In genomic region chr3:24829632-24830229, GRCh38 we compare ENCODE assay signal across 8 cellular contexts.
DNase-seq lines count a peak whose midpoint lies in the region; ATAC-seq, FAIRE-seq and TF ChIP-seq lines count a peak whose summit lies in the region.

No MANE protein-coding gene starts in this region.

- peaks cover 14% of the 10 kb centered on the region for H3K23me2 ChIP-seq in H9 (ENCODE audit: insufficient read length, low read depth, low read length, poor library complexity, severe bottlenecking)

- H2AFZ ChIP-seq in H9 (ENCODE audit: low read length) (no peak overlapping the region), astrocyte (ENCODE audit: low read depth, low read length) (peak overlapping the region; percentile 77), smooth muscle cell (ENCODE audit: low read depth) (peak overlapping the region; percentile 78)

- no peaks in the 10 kb centered on the region for H4K20me1 ChIP-seq in H9 (ENCODE audit: control insufficient read depth, insufficient read depth, insufficient read length)
- no peaks in the 10 kb centered on the region for H4K20me1 ChIP-seq in astrocyte (ENCODE audit: insufficient read depth, low read length)
- no peaks in the 10 kb centered on the region for H4K20me1 ChIP-seq in smooth muscle cell (ENCODE audit: low read depth)

- H3K79me2 ChIP-seq in H9 (ENCODE audit: insufficient read depth, low read length) = no peaks in the 10 kb centered on the region
- no peaks in the 10 kb centered on the region for H3K79me2 ChIP-seq in astrocyte (ENCODE audit: insufficient read depth, low read length)
- no peaks in the 10 kb centered on the region for H3K79me2 ChIP-seq in smooth muscle cell (ENCODE audit: low read depth)

- H3K27ac Mint-ChIP-seq in H9 (no peak overlapping the region), astrocyte (ENCODE audit: unreplicated experiment) (no peak overlapping the region)

- no peaks in the 10 kb centered on the region for H3K79me1 ChIP-seq in H9 (ENCODE audit: insufficient read depth, low read depth, low read length, poor library complexity, severe bottlenecking)

- no peak overlapping the region for H3K56ac ChIP-seq in H9 (ENCODE audit: insufficient read length, low read depth, low read length)

- H2BK120ac ChIP-seq in H9 (ENCODE audit: low read depth, low read length, poor library complexity, severe bottlenecking) = no peak overlapping the region

- H3K9me3 Mint-ChIP-seq in H9 (peaks cover 2% of the 10 kb centered on the region in 2 experiments; a peak in 2 of 5 replicates), astrocyte (ENCODE audit: unreplicated experiment) (no peaks in the 10 kb centered on the region)

- H3K18ac ChIP-seq in H9 (ENCODE audit: insufficient read length, low read depth, low read length) = no peak overlapping the region

- H3K4me1 ChIP-seq in H9 (ENCODE audit: insufficient read depth, low read length) = no peaks in the 10 kb centered on the region
- peaks cover 6% of the 10 kb centered on the region for H3K4me1 ChIP-seq in astrocyte (ENCODE audit: insufficient read depth, low read length)
- no peaks in the 10 kb centered on the region for H3K4me1 ChIP-seq in smooth muscle cell (ENCODE audit: low read depth)

- no peak for FAIRE-seq in astrocyte (lab: Jason Lieb, UNC)

- no peak overlapping the region for H2BK5ac ChIP-seq in H9 (ENCODE audit: insufficient read length, low read length)

- H2AK5ac ChIP-seq in H9 (ENCODE audit: insufficient read length, low read length) = no peak overlapping the region

- H3K23ac ChIP-seq in H9 (ENCODE audit: insufficient read length, low read depth, low read length) = no peak overlapping the region

- H3K4me1 Mint-ChIP-seq in H9 (peaks cover 10 to 13% of the 10 kb centered on the region in 2 experiments), astrocyte (ENCODE audit: low read depth, unreplicated experiment) (peaks cover 2% of the 10 kb centered on the region)

- H3K4me2 ChIP-seq in H9 (ENCODE audit: insufficient read depth, insufficient read length, low read length) = peak overlapping the region; percentile 89
- peak overlapping the region; percentile 95 for H3K4me2 ChIP-seq in astrocyte (ENCODE audit: low read length)
- peak overlapping the region; percentile 98 for H3K4me2 ChIP-seq in smooth muscle cell

- no peak overlapping the region for H4K5ac ChIP-seq in H9 (ENCODE audit: insufficient read length, low read depth, low read length)

- H4K91ac ChIP-seq in H9 (ENCODE audit: insufficient read length, low read depth, low read length) = no peak overlapping the region

- ATAC-seq in GM18520 (IDR thresholded peaks at IDR 0.05; ENCODE audit: unreplicated experiment) = no peak

- H3K9me3 ChIP-seq in H9 (ENCODE audit: control insufficient read depth, low read depth, low read length) = no peaks in the 10 kb centered on the region
- H3K9me3 ChIP-seq in astrocyte (ENCODE audit: insufficient read depth, low read depth, low read length) = no peaks in the 10 kb centered on the region
- H3K9me3 ChIP-seq in smooth muscle cell (replicated peaks; ENCODE audit: low read depth) = no peaks in the 10 kb centered on the region

- no CpG with 5 or more reads among the region's 35 CpGs for WGBS in H9 (ENCODE audit: extremely low coverage, insufficient read length, low lambda C conversion rate)
- 2% methylated on average over 34 of the region's 35 CpGs for WGBS in smooth muscle cell (ENCODE audit: low lambda C conversion rate)

- DNase-seq in H9 (peak; percentile 45), astrocyte (ENCODE audit: low read depth) (no peak), iPS-NIHi11 (ENCODE audit: low spot score) (peak; percentile 55), smooth muscle cell (lab: John Stamatoyannopoulos, UW; ENCODE audit: unreplicated experiment) (no peak), NCI-H2107 (lab: John Stamatoyannopoulos, UW) (no peak), NCI-H446 treated with DMSO at 0.1 percent for 48 hours (lab: John Stamatoyannopoulos, UW) (no peak)
- no peak for DNase-seq in stimulated activated naive CD4-positive, alpha-beta T cell treated with Interleukin-2 at 50 U/mL for 16 hours (lab: John Stamatoyannopoulos, UW)

- H3K4me3 Mint-ChIP-seq in H9 (peak overlapping the region; percentile 63 to 87), astrocyte (ENCODE audit: unreplicated experiment) (peak overlapping the region; percentile 81)

- no peaks in the 10 kb centered on the region for H3K36me3 ChIP-seq in astrocyte (ENCODE audit: insufficient read depth, low read length)
- H3K36me3 ChIP-seq in smooth muscle cell (ENCODE audit: low read depth) = no peaks in the 10 kb centered on the region

- H3K27ac ChIP-seq in H9 (ENCODE audit: insufficient read length, low read depth, low read length) = no peak overlapping the region
- H3K27ac ChIP-seq in astrocyte (ENCODE audit: low read depth, low read length) = no peak overlapping the region
- H3K27ac ChIP-seq in smooth muscle cell (ENCODE audit: low read depth) = no peak overlapping the region

- TF ChIP-seq CTCF in H9 (conservative IDR thresholded peaks at IDR 0.05) (no peak), astrocyte (IDR thresholded peaks at IDR 0.05; ENCODE audit: insufficient read depth, low read depth, low read length) (no peak), smooth muscle cell (IDR thresholded peaks at IDR 0.05; ENCODE audit: borderline replicate concordance, insufficient read depth, poor library complexity, severe bottlenecking) (no peak)

- H3K27me3 ChIP-seq in H9 (ENCODE audit: insufficient read depth, low read length) = peaks cover 21% of the 10 kb centered on the region; the same call in 1 of the 2 replicates
- H3K27me3 ChIP-seq in astrocyte (ENCODE audit: insufficient read depth, low read length) = peaks cover 39% of the 10 kb centered on the region
- peaks cover 45% of the 10 kb centered on the region for H3K27me3 ChIP-seq in smooth muscle cell (ENCODE audit: low read depth)

- H3K4ac ChIP-seq in H9 (ENCODE audit: low read depth, low read length) = no peak overlapping the region

- H3K27me3 Mint-ChIP-seq in H9 (ENCODE audit: low read depth) (peaks cover 87% of the 10 kb centered on the region), astrocyte (ENCODE audit: low read depth, unreplicated experiment) (peaks cover 47% of the 10 kb centered on the region)

- H3T11ph ChIP-seq in H9 (ENCODE audit: low read length) = no peak overlapping the region

- no peak overlapping the region for H4K8ac ChIP-seq in H9 (replicated peaks; ENCODE audit: insufficient read length, low read depth, low read length)

- H3K36me3 Mint-ChIP-seq in H9 (ENCODE audit: insufficient read depth in 1 of 3, low read depth in 3 of 3) (no peaks in the 10 kb centered on the region), astrocyte (ENCODE audit: low read depth, unreplicated experiment) (no peaks in the 10 kb centered on the region)

- H2BK12ac ChIP-seq in H9 (ENCODE audit: insufficient read length, low read depth, low read length) = no peak overlapping the region

- peak overlapping the region; percentile 50 for H3K4me3 ChIP-seq in astrocyte (ENCODE audit: insufficient read depth, low read depth, low read length)
- H3K4me3 ChIP-seq in smooth muscle cell = peak overlapping the region; percentile 68

- H3K9ac ChIP-seq in H9 (ENCODE audit: extremely low read depth, insufficient read length, low read length) (no peak overlapping the region), astrocyte (ENCODE audit: low read length) (peak overlapping the region; percentile 3), smooth muscle cell (ENCODE audit: low read depth) (no peak overlapping the region)

- peaks cover 3% of the 10 kb centered on the region for H3F3A ChIP-seq in smooth muscle cell (ENCODE audit: low read depth)

- H3K14ac ChIP-seq in H9 (ENCODE audit: insufficient read depth, low read length) = no peak overlapping the region

- no peak overlapping the region for H2BK15ac ChIP-seq in H9 (ENCODE audit: low read depth, low read length)

- no peak overlapping the region for H2BK20ac ChIP-seq in H9 (ENCODE audit: low read depth, low read length, poor library complexity, severe bottlenecking)

Comparison
In these comparisons a context has a peak if more than half of its experiments do, and no peak if none do; other contexts are left out.
1. DNase-seq: peak in H9 (single experiment) and iPS-NIHi11 (single experiment); none in astrocyte (single experiment), smooth muscle cell (single experiment), NCI-H2107 (single experiment), stimulated activated naive CD4-positive, alpha-beta T cell treated with Interleukin-2 at 50 U/mL for 16 hours (single experiment) and NCI-H446 treated with DMSO at 0.1 percent for 48 hours (single experiment).
2. Peak in every context shown above with its lines, with median percentiles within 50 percentile points of each other: H3K4me2 ChIP-seq.